10 cellular contexts compared by ENCODE assay signal in genomic region chr17:45143101-45143670, GRCh38. TPM values are rescaled to one million over a fixed set of nuclear protein-coding genes. Genes with fewer than 3 reads are reported as not detected.
DNase-seq lines count a peak whose midpoint lies in the region; ATAC-seq, FAIRE-seq and TF ChIP-seq lines count a peak whose summit lies in the region.
"Had no signal": no experiment of that assay in that cellular context is flagged by ENCODE, and none has a peak within 500 bp of the region (broad histone marks: within the 10 kb centered on the region; RNA-seq: fewer than 3 reads in every experiment).

No MANE protein-coding gene starts in this region.

- H3K27ac ChIP-seq in keratinocyte (ENCODE audit: control insufficient read depth, insufficient read depth, low read length): no peak overlapping the region

- no peaks in the 10 kb centered on the region for H3K27me3 ChIP-seq in keratinocyte (ENCODE audit: control insufficient read depth, extremely low read depth, insufficient read depth, low read length)

- H3K36me3 Mint-ChIP-seq in activated naive CD8-positive, alpha-beta T cell treated with anti-CD3 and anti-CD28 coated beads, Interleukin-2, amount 10 ng/mL, durations not matched to agents 7 days and 5 days: peaks cover 5% of the 10 kb centered on the region
- H3K36me3 Mint-ChIP-seq in stimulated activated effector memory CD8-positive, alpha-beta T cell treated with anti-CD3 and anti-CD28 coated beads, Interleukin-12 subunit alpha, Interleukin-12 subunit beta, amount 100 ng/mL, for 72 hours: peaks cover 29% of the 10 kb centered on the region

- H3K36me3 ChIP-seq in ES-I3 (ENCODE audit: insufficient read depth, low read length) (no peaks in the 10 kb centered on the region), keratinocyte (ENCODE audit: control insufficient read depth in 2 of 2, extremely low read depth in 1 of 2, insufficient read depth in 2 of 2, low read length in 2 of 2) (no peaks in the 10 kb centered on the region)

- no peak for DNase-seq in activated naive CD8-positive, alpha-beta T cell treated with anti-CD3 and anti-CD28 coated beads, Interleukin-2, amount 10 ng/mL, durations not matched to agents 7 days and 5 days
- DNase-seq in keratinocyte (ENCODE audit: low read depth, low spot score): no peak
- no peak for DNase-seq in stimulated activated effector memory CD8-positive, alpha-beta T cell treated with anti-CD3 and anti-CD28 coated beads, Interleukin-12 subunit alpha, Interleukin-12 subunit beta, amount 100 ng/mL, for 72 hours (ENCODE audit: low spot score in 2 of 2)
- DNase-seq in D341Med (ENCODE audit: low spot score): no peak
- no peak for DNase-seq in putamen (ENCODE audit: low spot score)
- DNase-seq: GDM1, NCI-H1048 had no signal

- no peaks in the 10 kb centered on the region for H3K27me3 Mint-ChIP-seq in activated naive CD8-positive, alpha-beta T cell treated with anti-CD3 and anti-CD28 coated beads, Interleukin-2, amount 10 ng/mL, durations not matched to agents 7 days and 5 days

- peak overlapping the region; percentile 87 for H3K4me2 ChIP-seq in keratinocyte (ENCODE audit: control insufficient read depth, extremely low read depth, insufficient read depth, low read depth, low read length)

- peak overlapping the region; percentile 66 for H3K9ac ChIP-seq in ES-I3 (ENCODE audit: low read depth, low read length)
- H3K9ac ChIP-seq in keratinocyte (ENCODE audit: control insufficient read depth, extremely low read depth, insufficient read depth, low read length): peak overlapping the region; percentile 79

- H2AFZ ChIP-seq in keratinocyte (ENCODE audit: control insufficient read depth, low read length): peak overlapping the region; percentile 37

- no peak for FAIRE-seq in keratinocyte (lab: Jason Lieb, UNC)

- no peaks in the 10 kb centered on the region for H3K9me1 ChIP-seq in keratinocyte (ENCODE audit: control insufficient read depth, extremely low read depth, insufficient read depth, low read length)

- no peaks in the 10 kb centered on the region for H3K9me3 Mint-ChIP-seq in activated naive CD8-positive, alpha-beta T cell treated with anti-CD3 and anti-CD28 coated beads, Interleukin-2, amount 10 ng/mL, durations not matched to agents 7 days and 5 days
- H3K9me3 Mint-ChIP-seq in stimulated activated effector memory CD8-positive, alpha-beta T cell treated with anti-CD3 and anti-CD28 coated beads, Interleukin-12 subunit alpha, Interleukin-12 subunit beta, amount 100 ng/mL, for 72 hours: no peaks in the 10 kb centered on the region

- H4K20me1 ChIP-seq in keratinocyte (ENCODE audit: control insufficient read depth, extremely low read depth, insufficient read depth, low read length): no peaks in the 10 kb centered on the region

- no peak for ATAC-seq in activated naive CD8-positive, alpha-beta T cell treated with anti-CD3 and anti-CD28 coated beads, Interleukin-2, amount 10 ng/mL, durations not matched to agents 7 days and 5 days (ENCODE audit: low read depth)
- ATAC-seq in stimulated activated effector memory CD8-positive, alpha-beta T cell treated with anti-CD3 and anti-CD28 coated beads, Interleukin-12 subunit alpha, Interleukin-12 subunit beta, amount 100 ng/mL, for 72 hours: no peak
- ATAC-seq in HG02840 (IDR thresholded peaks at IDR 0.05; ENCODE audit: low FRiP score, unreplicated experiment) (no peak), HG03571 (IDR thresholded peaks at IDR 0.05; ENCODE audit: unreplicated experiment) (no peak)

- no peaks in the 10 kb centered on the region for H3K79me2 ChIP-seq in keratinocyte (ENCODE audit: control insufficient read depth, insufficient read depth, low read length)

- POLR2A ChIA-PET in activated naive CD8-positive, alpha-beta T cell treated with anti-CD3 and anti-CD28 coated beads, Interleukin-2, amount 10 ng/mL, durations not matched to agents 7 days and 5 days (lab: Charles Lee): interaction anchor here (1.6 kb wide), 1 partner anchor 18 kb away, joined by 12 read pairs; the partner anchor contains the start of gene HEXIM2

- dilution Hi-C loops in keratinocyte (cut with MboI; ENCODE audit: extremely low pct_ligation_motif_present, low sequenced_read_pairs): no loop called here

- H3K4me1 Mint-ChIP-seq in activated naive CD8-positive, alpha-beta T cell treated with anti-CD3 and anti-CD28 coated beads, Interleukin-2, amount 10 ng/mL, durations not matched to agents 7 days and 5 days: peaks cover 16% of the 10 kb centered on the region
- peaks cover 44% of the 10 kb centered on the region for H3K4me1 Mint-ChIP-seq in stimulated activated effector memory CD8-positive, alpha-beta T cell treated with anti-CD3 and anti-CD28 coated beads, Interleukin-12 subunit alpha, Interleukin-12 subunit beta, amount 100 ng/mL, for 72 hours

- H3K9me3 ChIP-seq in ES-I3 (ENCODE audit: control insufficient read depth, insufficient read depth, low read length) (no peaks in the 10 kb centered on the region), keratinocyte (ENCODE audit: control insufficient read depth, low read depth, low read length) (no peaks in the 10 kb centered on the region)

- H3K4me3 ChIP-seq in keratinocyte (ENCODE audit: control insufficient read depth in 2 of 3, extremely low read depth in 1 of 3, insufficient read depth in 2 of 3, low read depth in 1 of 3, low read length in 3 of 3): no peak overlapping the region

- TF ChIP-seq CTCF in keratinocyte (optimal IDR thresholded peaks at IDR 0.05 in 1 of 3, IDR thresholded peaks at IDR 0.05 in 1 of 3, conservative IDR thresholded peaks at IDR 0.05 in 1 of 3; ENCODE audit: extremely low read depth in 1 of 3, insufficient read depth in 2 of 3, low read length in 3 of 3): no peak

- H3K27ac Mint-ChIP-seq in activated naive CD8-positive, alpha-beta T cell treated with anti-CD3 and anti-CD28 coated beads, Interleukin-2, amount 10 ng/mL, durations not matched to agents 7 days and 5 days: peak overlapping the region; percentile 34
- H3K27ac Mint-ChIP-seq in stimulated activated effector memory CD8-positive, alpha-beta T cell treated with anti-CD3 and anti-CD28 coated beads, Interleukin-12 subunit alpha, Interleukin-12 subunit beta, amount 100 ng/mL, for 72 hours: peak overlapping the region; percentile 56

- H3K4me1 ChIP-seq in ES-I3 (ENCODE audit: insufficient read depth, low read length) (peaks cover 20% of the 10 kb centered on the region; the same call in 1 of the 2 replicates), keratinocyte (ENCODE audit: control insufficient read depth, extremely low read depth, insufficient read depth, low read length) (peaks cover 27% of the 10 kb centered on the region)

- peak overlapping the region; percentile 67 for H3K4me3 Mint-ChIP-seq in activated naive CD8-positive, alpha-beta T cell treated with anti-CD3 and anti-CD28 coated beads, Interleukin-2, amount 10 ng/mL, durations not matched to agents 7 days and 5 days
- H3K4me3 Mint-ChIP-seq in stimulated activated effector memory CD8-positive, alpha-beta T cell treated with anti-CD3 and anti-CD28 coated beads, Interleukin-12 subunit alpha, Interleukin-12 subunit beta, amount 100 ng/mL, for 72 hours: peak overlapping the region; percentile 98

RNA-seq across cellular contexts. Expression of gene HEXIM1, which starts 5.1 kb away (rescaled TPM):
- 10 to 100 TPM; 33.6 to 33.7 TPM for total RNA-seq in activated naive CD8-positive, alpha-beta T cell treated with anti-CD3 and anti-CD28 coated beads, Interleukin-2, amount 10 ng/mL, durations not matched to agents 7 days and 5 days
- 15.3 to 22.2 TPM (median 19.9 TPM) in 3 replicates for polyA plus RNA-seq in keratinocyte
- polyA plus RNA-seq in keratinocyte (2011; ENCODE audit: low read depth): 17.4 TPM
- 13.2 and 16.9 TPM in 2 replicates for polyA plus RNA-seq in keratinocyte (2011; cell fraction: cytosol; rRNA removed)
- polyA plus RNA-seq in keratinocyte (2011; cell fraction: nucleus; rRNA removed): 55.2 and 57.6 TPM in 2 replicates
- 20.4 and 40.9 TPM in 2 replicates for polyA plus RNA-seq in keratinocyte (2012; ENCODE audit: low replicate concordance)
- polyA minus RNA-seq in keratinocyte: 6.6 to 11.5 TPM (median 6.8 TPM) in 3 replicates
- 13.8 TPM for polyA minus RNA-seq in keratinocyte (2011; cell fraction: cytosol; rRNA and poly(A)+ RNA removed)
- 12.7 and 19.0 TPM in 2 replicates for polyA minus RNA-seq in keratinocyte (2011; cell fraction: nucleus; rRNA and poly(A)+ RNA removed)

RNA-seq across cellular contexts. Expression of gene ACBD4, which starts 7.7 kb away (rescaled TPM):
- total RNA-seq in activated naive CD8-positive, alpha-beta T cell treated with anti-CD3 and anti-CD28 coated beads, Interleukin-2, amount 10 ng/mL, durations not matched to agents 7 days and 5 days: 10 to 100 TPM; 24.5 to 25.0 TPM
- 2.6 to 4.4 TPM (median 2.8 TPM) in 3 replicates for polyA plus RNA-seq in keratinocyte
- polyA plus RNA-seq in keratinocyte (2011; ENCODE audit: low read depth): 4.6 TPM
- 1.8 and 2.8 TPM in 2 replicates for polyA plus RNA-seq in keratinocyte (2011; cell fraction: cytosol; rRNA removed)
- polyA plus RNA-seq in keratinocyte (2011; cell fraction: nucleus; rRNA removed): 7.9 and 11.8 TPM in 2 replicates
- polyA plus RNA-seq in keratinocyte (2012; ENCODE audit: low replicate concordance): 3.5 and 7.2 TPM in 2 replicates
- polyA minus RNA-seq in keratinocyte: 1.3 to 3.9 TPM (median 3.9 TPM) in 3 replicates
- 5.0 TPM for polyA minus RNA-seq in keratinocyte (2011; cell fraction: cytosol; rRNA and poly(A)+ RNA removed)
- polyA minus RNA-seq in keratinocyte (2011; cell fraction: nucleus; rRNA and poly(A)+ RNA removed): 3.8 and 7.3 TPM in 2 replicates

RNA-seq across cellular contexts. Expression of gene PLCD3, which starts 10.9 kb away (rescaled TPM):
- total RNA-seq in activated naive CD8-positive, alpha-beta T cell treated with anti-CD3 and anti-CD28 coated beads, Interleukin-2, amount 10 ng/mL, durations not matched to agents 7 days and 5 days: 1 to 10 TPM; 4.2 to 4.9 TPM
- polyA plus RNA-seq in keratinocyte: 53.3 to 86.4 TPM (median 75.7 TPM) in 3 replicates
- polyA plus RNA-seq in keratinocyte (2011; ENCODE audit: low read depth): 27.6 TPM
- polyA plus RNA-seq in keratinocyte (2011; cell fraction: cytosol; rRNA removed): 44.0 and 93.3 TPM in 2 replicates
- 46.4 and 64.5 TPM in 2 replicates for polyA plus RNA-seq in keratinocyte (2011; cell fraction: nucleus; rRNA removed)
- polyA plus RNA-seq in keratinocyte (2012; ENCODE audit: low replicate concordance): 32.9 and 85.2 TPM in 2 replicates
- polyA minus RNA-seq in keratinocyte: 77.9 to 252 TPM (median 124 TPM) in 3 replicates
- 136 TPM for polyA minus RNA-seq in keratinocyte (2011; cell fraction: cytosol; rRNA and poly(A)+ RNA removed)
- polyA minus RNA-seq in keratinocyte (2011; cell fraction: nucleus; rRNA and poly(A)+ RNA removed): 45.5 and 47.5 TPM in 2 replicates

RNA-seq across cellular contexts. Expression of gene HEXIM2, which starts 18.5 kb away (rescaled TPM):
- total RNA-seq in activated naive CD8-positive, alpha-beta T cell treated with anti-CD3 and anti-CD28 coated beads, Interleukin-2, amount 10 ng/mL, durations not matched to agents 7 days and 5 days: 1 to 10 TPM; 6.7 to 7.7 TPM
- 2.3 to 3.4 TPM (median 3.1 TPM) in 3 replicates for polyA plus RNA-seq in keratinocyte
- 1.1 TPM for polyA plus RNA-seq in keratinocyte (2011; ENCODE audit: low read depth)
- 1.3 and 3.0 TPM in 2 replicates for polyA plus RNA-seq in keratinocyte (2011; cell fraction: cytosol; rRNA removed)
- polyA plus RNA-seq in keratinocyte (2011; cell fraction: nucleus; rRNA removed): 1.7 and 2.3 TPM in 2 replicates
- 1.7 and 3.3 TPM in 2 replicates for polyA plus RNA-seq in keratinocyte (2012; ENCODE audit: low replicate concordance)
- 0.63 to 2.7 TPM (median 1.4 TPM) in 3 replicates for polyA minus RNA-seq in keratinocyte
- 2.1 TPM for polyA minus RNA-seq in keratinocyte (2011; cell fraction: cytosol; rRNA and poly(A)+ RNA removed)
- polyA minus RNA-seq in keratinocyte (2011; cell fraction: nucleus; rRNA and poly(A)+ RNA removed): 0.74 and 0.93 TPM in 2 replicates
